ENCODE assay signal across 15 cellular contexts in the genomic region with DNA sequence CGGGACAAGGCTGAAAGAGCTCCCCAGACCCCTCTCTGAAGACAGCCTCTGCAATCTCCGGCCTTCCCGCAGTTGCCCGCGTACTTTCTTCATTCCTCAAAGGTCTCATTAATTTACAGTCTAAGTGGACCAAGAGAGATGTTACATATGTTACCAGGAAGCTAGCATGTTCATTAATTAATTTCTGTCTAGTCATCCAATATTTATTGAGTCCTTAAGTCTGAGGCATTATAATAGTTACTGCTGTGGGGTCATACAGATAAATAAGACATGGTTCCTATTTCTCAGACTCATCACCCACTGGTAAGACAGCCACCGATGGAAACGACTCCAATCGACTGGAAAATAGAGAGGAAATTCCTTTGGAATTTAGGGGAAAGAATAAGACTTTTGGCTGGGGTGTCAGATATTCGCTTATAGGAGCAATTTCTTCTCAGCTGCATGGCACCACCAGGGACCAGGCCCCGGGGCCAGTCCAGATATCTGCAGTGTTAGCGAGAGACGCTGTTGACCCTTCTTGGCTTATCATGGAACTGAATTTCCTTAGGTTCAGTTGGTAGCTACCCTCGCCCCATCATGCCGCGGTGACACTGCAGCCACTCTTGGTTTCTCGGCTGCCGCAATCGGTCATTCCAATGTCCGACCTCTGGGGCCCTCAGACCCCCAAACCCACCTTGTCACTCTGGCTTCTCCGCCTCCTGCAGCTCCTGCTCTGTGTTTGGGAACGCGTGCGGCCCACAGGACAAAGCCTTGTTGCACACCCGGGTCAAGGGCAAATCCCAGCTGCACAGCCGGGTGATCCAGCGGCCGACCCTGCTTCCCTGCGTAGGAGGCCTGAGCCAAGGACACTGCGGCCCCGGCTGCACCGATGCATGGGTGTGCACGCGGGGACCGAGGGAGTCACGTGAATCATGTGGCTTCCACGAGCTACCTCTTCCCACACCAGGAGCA.
A peak's percentile ranks its signal among the peaks of the same experiment; 100 is the strongest.
DNase-seq lines count a peak whose midpoint lies in the region; ATAC-seq and TF ChIP-seq lines count a peak whose summit lies in the region.
"Had no signal": no experiment of that assay in that cellular context is flagged by ENCODE, and none has a peak within 500 bp of the region (broad histone marks: within the 10 kb centered on the region; RNA-seq: fewer than 3 reads in every experiment).

No MANE protein-coding gene starts in this region.

- H3K9me3 Mint-ChIP-seq in natural killer cell treated with Interleukin-12 subunit alpha and Interleukin-12 subunit beta and Interleukin-15 and Interleukin-18, amount 100 ng/mL, for 72 hours: no peaks in the 10 kb centered on the region
- no peaks in the 10 kb centered on the region for H3K9me3 Mint-ChIP-seq in natural killer cell

- H3K14ac ChIP-seq in neuronal stem cell (ENCODE audit: low read length): no peak overlapping the region

- no peaks in the 10 kb centered on the region for H3K36me3 Mint-ChIP-seq in natural killer cell treated with Interleukin-12 subunit alpha and Interleukin-12 subunit beta and Interleukin-15 and Interleukin-18, amount 100 ng/mL, for 72 hours
- no peaks in the 10 kb centered on the region for H3K36me3 Mint-ChIP-seq in natural killer cell
- H3K36me3 Mint-ChIP-seq: CD4-positive, CD25-positive, alpha-beta regulatory T cell had no signal

- H3K36me3 ChIP-seq in neuronal stem cell (replicated peaks in 1 of 2; ENCODE audit: control insufficient read depth in 2 of 2, insufficient read depth in 2 of 2, low read length in 2 of 2): no peaks in the 10 kb centered on the region
- H3K36me3 ChIP-seq: BLaER1 treated with 17β-estradiol and CSF1 and Interleukin-3, amounts not matched to agents 10 nM and 100 nM had no signal

- H3K4ac ChIP-seq in neuronal stem cell (ENCODE audit: low read length): no peak overlapping the region

- peak; percentile 21 for DNase-seq in activated CD4-positive, CD25-positive, alpha-beta regulatory T cell treated with anti-CD3 and anti-CD28 coated beads, Interleukin-2, amount 50 U/mL, for 72 hours
- no peak for DNase-seq in activated CD4-positive, CD25-positive, alpha-beta regulatory T cell (lab: John Stamatoyannopoulos, UW)
- DNase-seq in natural killer cell treated with Interleukin-12 subunit alpha and Interleukin-12 subunit beta and Interleukin-15 and Interleukin-18, amount 100 ng/mL, for 72 hours (ENCODE audit: low spot score): peak; percentile 47
- DNase-seq in natural killer cell (no peak), neuronal stem cell (ENCODE audit: low spot score) (no peak), NCI-H2081 treated with DMSO at 0.1 percent for 48 hours (lab: John Stamatoyannopoulos, UW) (no peak), sciatic nerve (ENCODE audit: low spot score) (no peak)
- DNase-seq: CD4-positive, CD25-positive, alpha-beta regulatory T cell; DMS53; GF-D8; GM23248; IMR-90 had no signal

- no peak overlapping the region for H2AFZ ChIP-seq in neuronal stem cell (ENCODE audit: low read length)
- H2AFZ ChIP-seq: GM23248 had no signal

- H2BK12ac ChIP-seq in neuronal stem cell (ENCODE audit: low read length): peak overlapping the region; percentile 82

- peaks cover 1% of the 10 kb centered on the region for H3K79me1 ChIP-seq in neuronal stem cell (ENCODE audit: low read depth, low read length)

- H3K9ac ChIP-seq in neuronal stem cell (ENCODE audit: low read depth, low read length, poor library complexity): no peak overlapping the region
- H3K9ac ChIP-seq: BLaER1 treated with 17β-estradiol and CSF1 and Interleukin-3, amounts not matched to agents 10 nM and 100 nM; GM23248 had no signal

- H2BK15ac ChIP-seq in neuronal stem cell (ENCODE audit: low read length): peak overlapping the region; percentile 95

- intact Hi-C loops in natural killer cell (cut with micrococcal nuclease) (no loop called here), sciatic nerve (cut with DNase I) (no loop called here)

- H3K9me3 ChIP-seq in neuronal stem cell (replicated peaks in 1 of 2; ENCODE audit: control insufficient read depth in 2 of 2, insufficient read depth in 1 of 2, low read depth in 1 of 2, low read length in 2 of 2): no peaks in the 10 kb centered on the region

- peaks cover 0 to 9% (median 0%) of the 10 kb centered on the region in 3 experiments for H3K27me3 ChIP-seq in neuronal stem cell (ENCODE audit: control insufficient read depth in 3 of 3, insufficient read depth in 3 of 3, low read depth in 1 of 3, low read length in 3 of 3)

- peak overlapping the region; percentile 53 for H2AK5ac ChIP-seq in neuronal stem cell (ENCODE audit: low read depth, low read length)

- H3K23ac ChIP-seq in neuronal stem cell (ENCODE audit: low read depth, low read length, poor library complexity): no peak overlapping the region

- H3K27me3 Mint-ChIP-seq in natural killer cell treated with Interleukin-12 subunit alpha and Interleukin-12 subunit beta and Interleukin-15 and Interleukin-18, amount 100 ng/mL, for 72 hours: peaks cover 4 to 9% of the 10 kb centered on the region in 2 donors
- H3K27me3 Mint-ChIP-seq in natural killer cell (ENCODE audit: low read depth in 2 of 2): peaks cover 0 to 3% of the 10 kb centered on the region in 2 donors

- no peak overlapping the region for H3K4me2 ChIP-seq in neuronal stem cell (ENCODE audit: insufficient read depth, low read length, poor library complexity, severe bottlenecking)
- H3K4me2 ChIP-seq: BLaER1 treated with 17β-estradiol and CSF1 and Interleukin-3, amounts not matched to agents 10 nM and 100 nM had no signal

- peak overlapping the region; percentile 87 for H3K18ac ChIP-seq in neuronal stem cell (ENCODE audit: low read length)

- H3K4me3 Mint-ChIP-seq in natural killer cell treated with Interleukin-12 subunit alpha and Interleukin-12 subunit beta and Interleukin-15 and Interleukin-18, amount 100 ng/mL, for 72 hours: no peak overlapping the region
- no peak overlapping the region for H3K4me3 Mint-ChIP-seq in natural killer cell
- H3K4me3 Mint-ChIP-seq: CD4-positive, CD25-positive, alpha-beta regulatory T cell had no signal

- H4K91ac ChIP-seq in neuronal stem cell (ENCODE audit: low read depth, low read length, poor library complexity): no peak overlapping the region

- no peak overlapping the region for H2BK5ac ChIP-seq in neuronal stem cell (ENCODE audit: low read length)

- H3K4me1 Mint-ChIP-seq in natural killer cell treated with Interleukin-12 subunit alpha and Interleukin-12 subunit beta and Interleukin-15 and Interleukin-18, amount 100 ng/mL, for 72 hours (ENCODE audit: low read depth in 2 of 2): no peaks in the 10 kb centered on the region
- no peaks in the 10 kb centered on the region for H3K4me1 Mint-ChIP-seq in natural killer cell
- H3K4me1 Mint-ChIP-seq: CD4-positive, CD25-positive, alpha-beta regulatory T cell had no signal

- peak overlapping the region; percentile 55 for H2BK120ac ChIP-seq in neuronal stem cell (ENCODE audit: low read depth, low read length)

- H3K27ac Mint-ChIP-seq in natural killer cell treated with Interleukin-12 subunit alpha and Interleukin-12 subunit beta and Interleukin-15 and Interleukin-18, amount 100 ng/mL, for 72 hours: no peak overlapping the region
- H3K27ac Mint-ChIP-seq in natural killer cell: no peak overlapping the region
- H3K27ac Mint-ChIP-seq: CD4-positive, CD25-positive, alpha-beta regulatory T cell had no signal

- ATAC-seq in natural killer cell treated with Interleukin-12 subunit alpha and Interleukin-12 subunit beta and Interleukin-15 and Interleukin-18, amount 100 ng/mL, for 72 hours: no peak
- ATAC-seq in natural killer cell: no peak
- ATAC-seq in GM18511 (IDR thresholded peaks at IDR 0.05; ENCODE audit: unreplicated experiment): no peak
- no peak for ATAC-seq in sciatic nerve

- H3K4me1 ChIP-seq in neuronal stem cell (ENCODE audit: control insufficient read depth in 2 of 2, insufficient read depth in 1 of 2, low read depth in 1 of 2, low read length in 2 of 2): peaks cover 0 to 4% of the 10 kb centered on the region in 2 donors
- H3K4me1 ChIP-seq: BLaER1 treated with 17β-estradiol and CSF1 and Interleukin-3, amounts not matched to agents 10 nM and 100 nM had no signal

- H3K4me3 ChIP-seq in neuronal stem cell (ENCODE audit: low read length in 2 of 2): no peak overlapping the region
- H3K4me3 ChIP-seq: BLaER1 treated with 17β-estradiol and CSF1 and Interleukin-3, amounts not matched to agents 10 nM and 100 nM; GM23248 had no signal

- no CpG with 5 or more reads among the region's 36 CpGs for WGBS in neuronal stem cell (ENCODE audit: extremely low coverage in 2 of 2, insufficient read length in 2 of 2, insufficient replicate concordance in 1 of 2), 2 donors

- H4K8ac ChIP-seq in neuronal stem cell (ENCODE audit: low read depth, low read length): no peak overlapping the region

- TF ChIP-seq CTCF in natural killer cell (IDR thresholded peaks at IDR 0.05): no peak

- H3K27ac ChIP-seq in neuronal stem cell (replicated peaks; ENCODE audit: low read length): no peak overlapping the region
- H3K27ac ChIP-seq: 22Rv1; BLaER1 treated with 17β-estradiol and CSF1 and Interleukin-3, amounts not matched to agents 10 nM and 100 nM; GM23248 had no signal

Comparison
In these comparisons a context has a peak if more than half of its experiments do, and no peak if none do; other contexts are left out.
1. DNase-seq: peak in activated CD4-positive, CD25-positive, alpha-beta regulatory T cell treated with anti-CD3 and anti-CD28 coated beads, Interleukin-2, amount 50 U/mL, for 72 hours (single experiment) and natural killer cell treated with Interleukin-12 subunit alpha and Interleukin-12 subunit beta and Interleukin-15 and Interleukin-18, amount 100 ng/mL, for 72 hours (single experiment); none in activated CD4-positive, CD25-positive, alpha-beta regulatory T cell (0 of 4), natural killer cell (single experiment), neuronal stem cell (single experiment), NCI-H2081 treated with DMSO at 0.1 percent for 48 hours (single experiment) and sciatic nerve (single experiment).